ENCODE assay signal across 20 cellular contexts in genomic region chr1:203055166-203055799, GRCh38. TPM values are rescaled to one million over a fixed set of nuclear protein-coding genes. Genes with fewer than 3 reads are reported as not detected.
DNase-seq lines count a peak whose midpoint lies in the region; ATAC-seq and TF ChIP-seq lines count a peak whose summit lies in the region.
"Had no signal": no experiment of that assay in that cellular context is flagged by ENCODE, and none has a peak within 500 bp of the region (broad histone marks: within the 10 kb centered on the region; RNA-seq: fewer than 3 reads in every experiment).

No MANE protein-coding gene starts in this region.

- H3K4me1 Mint-ChIP-seq in nephron progenitor cell: peaks cover 64% of the 10 kb centered on the region

- H3K27me3 Mint-ChIP-seq in nephron progenitor cell (ENCODE audit: low read depth, poor library complexity): no peaks in the 10 kb centered on the region
- H3K27me3 Mint-ChIP-seq: activated naive CD8-positive, alpha-beta T cell treated with anti-CD3 and anti-CD28 coated beads, Interleukin-2, amount 10 ng/mL, durations not matched to agents 7 days and 5 days had no signal

- H3K27me3 ChIP-seq in HUES64 (ENCODE audit: insufficient read depth, low read length): no peaks in the 10 kb centered on the region

- WGBS in HUES64: 77% methylated on average over 24 of the region's 24 CpGs

- H3K9me3 Mint-ChIP-seq in nephron progenitor cell: no peaks in the 10 kb centered on the region
- H3K9me3 Mint-ChIP-seq: activated naive CD8-positive, alpha-beta T cell treated with anti-CD3 and anti-CD28 coated beads, Interleukin-2, amount 10 ng/mL, durations not matched to agents 7 days and 5 days; brain; dendritic cell treated with granulocyte-macrophage colony-stimulating factor and Interleukin-4, amounts not matched to agents 40 ng/mL and 50 ng/mL, for 4 days; natural killer cell treated with Interleukin-12 subunit alpha and Interleukin-12 subunit beta and Interleukin-15 and Interleukin-18, amount 100 ng/mL, for 72 hours; T-helper 1 cell treated with Interleukin-12 subunit alpha and Interleukin-12 subunit beta and Interleukin-4 antibody, amounts not matched to agents 30 μg/mL and 1 μg/mL, for 36 hours had no signal

- H3K27ac ChIP-seq in HUES64 (ENCODE audit: low read depth, low read length): peak overlapping the region; percentile 32; the same call in 1 of the 2 replicates

- TF ChIP-seq CTCF in choroid plexus epithelial cell (conservative IDR thresholded peaks at IDR 0.05; ENCODE audit: low read depth, low read length) (peak; percentile 23), nephron progenitor cell (IDR thresholded peaks at IDR 0.05) (no peak)

- no peaks in the 10 kb centered on the region for H3K9me3 ChIP-seq in HUES64 (ENCODE audit: insufficient read depth, low read depth, low read length)

- in situ Hi-C loops in G401 (cut with HindIII; ENCODE audit: low sequenced_read_pairs): no loop called here

- no peak overlapping the region for H3K9ac ChIP-seq in HUES64 (ENCODE audit: low read depth, low read length)

- peak overlapping the region; percentile 75 for H3K27ac Mint-ChIP-seq in nephron progenitor cell
- H3K27ac Mint-ChIP-seq: activated naive CD8-positive, alpha-beta T cell treated with anti-CD3 and anti-CD28 coated beads, Interleukin-2, amount 10 ng/mL, durations not matched to agents 7 days and 5 days; dendritic cell treated with granulocyte-macrophage colony-stimulating factor and Interleukin-4, amounts not matched to agents 40 ng/mL and 50 ng/mL, for 4 days; natural killer cell treated with Interleukin-12 subunit alpha and Interleukin-12 subunit beta and Interleukin-15 and Interleukin-18, amount 100 ng/mL, for 72 hours; T-helper 1 cell treated with Interleukin-12 subunit alpha and Interleukin-12 subunit beta and Interleukin-4 antibody, amounts not matched to agents 30 μg/mL and 1 μg/mL, for 36 hours had no signal

- H3K36me3 Mint-ChIP-seq in nephron progenitor cell (ENCODE audit: low read depth): peaks cover 54% of the 10 kb centered on the region
- H3K36me3 Mint-ChIP-seq: natural killer cell treated with Interleukin-12 subunit alpha and Interleukin-12 subunit beta and Interleukin-15 and Interleukin-18, amount 100 ng/mL, for 72 hours had no signal

- H3K4me1 ChIP-seq in HUES64 (ENCODE audit: insufficient read depth, low read length): peaks cover 18% of the 10 kb centered on the region

- H3K4me3 Mint-ChIP-seq in nephron progenitor cell: no peak overlapping the region
- H3K4me3 Mint-ChIP-seq: activated naive CD8-positive, alpha-beta T cell treated with anti-CD3 and anti-CD28 coated beads, Interleukin-2, amount 10 ng/mL, durations not matched to agents 7 days and 5 days; brain; dendritic cell treated with granulocyte-macrophage colony-stimulating factor and Interleukin-4, amounts not matched to agents 40 ng/mL and 50 ng/mL, for 4 days; natural killer cell treated with Interleukin-12 subunit alpha and Interleukin-12 subunit beta and Interleukin-15 and Interleukin-18, amount 100 ng/mL, for 72 hours; T-helper 1 cell treated with Interleukin-12 subunit alpha and Interleukin-12 subunit beta and Interleukin-4 antibody, amounts not matched to agents 30 μg/mL and 1 μg/mL, for 36 hours had no signal

- no peak for ATAC-seq in GM21825 (IDR thresholded peaks at IDR 0.05; ENCODE audit: unreplicated experiment)
- ATAC-seq: natural killer cell treated with Interleukin-12 subunit alpha and Interleukin-12 subunit beta and Interleukin-15 and Interleukin-18, amount 100 ng/mL, for 72 hours; Right ventricle myocardium inferior; stimulated activated naive CD8-positive, alpha-beta T cell treated with anti-CD3 and anti-CD28 coated beads, Interleukin-15, Interleukin-2, amounts not matched to agents 100 U/mL and 50 U/mL, for 24 hours had no signal

- H3K4me3 ChIP-seq in HUES64 (ENCODE audit: low read length) (no peak overlapping the region), choroid plexus epithelial cell (ENCODE audit: low read depth, low read length) (no peak overlapping the region)

- H3K36me3 ChIP-seq in HUES64 (ENCODE audit: insufficient read depth, low read length): peaks cover 20% of the 10 kb centered on the region; the same call in 1 of the 2 replicates

- DNase-seq in ELF-1 (ENCODE audit: low read depth, low spot score) (peak; percentile 70), choroid plexus epithelial cell (ENCODE audit: low read depth) (no peak), nephron progenitor cell (no peak), GOT3 (lab: John Stamatoyannopoulos, UW) (no peak), G401 (ENCODE audit: low spot score) (no peak), NCI-H2227 (lab: John Stamatoyannopoulos, UW; ENCODE audit: unreplicated experiment) (no peak)
- DNase-seq: activated CD8-positive, alpha-beta memory T cell treated with anti-CD3 and anti-CD28 coated beads for 24 hours; activated naive CD8-positive, alpha-beta T cell treated with anti-CD3 and anti-CD28 coated beads, Interleukin-2, amount 10 ng/mL, durations not matched to agents 7 days and 5 days; DMS79 treated with DMSO at 0.1 percent for 48 hours; Karpas-422; NCI-H1417 treated with DMSO at 0.1 percent for 48 hours; stimulated activated CD4-positive, alpha-beta T cell treated with anti-CD3 and anti-CD28 coated beads, Interleukin-15, amount 100 ng/mL, for 24 hours; stimulated activated naive CD8-positive, alpha-beta T cell treated with anti-CD3 and anti-CD28 coated beads, Interleukin-15, Interleukin-2, amounts not matched to agents 100 U/mL and 50 U/mL, for 24 hours had no signal

RNA-seq across cellular contexts. Expression of gene PPFIA4, which starts 29.0 kb away (rescaled TPM):
- polyA plus RNA-seq in HUES64 (2013, experiment 1 of 2): 2.9 TPM
- polyA plus RNA-seq in HUES64 (2013, experiment 2 of 2): 6.5 TPM
- total RNA-seq in G401 (2014; rRNA removed; shearing (Covaris generic)): 2.1 and 3.4 TPM in 2 replicates

RNA-seq across cellular contexts. Expression of gene MYOG, which starts 30.5 kb away (rescaled TPM):
- polyA plus RNA-seq in HUES64 (2013, experiment 1 of 2): not detected
- polyA plus RNA-seq in HUES64 (2013, experiment 2 of 2): not detected
- not detected in 2 replicates for total RNA-seq in G401 (2014; rRNA removed; shearing (Covaris generic))
- total RNA-seq: activated naive CD8-positive, alpha-beta T cell treated with anti-CD3 and anti-CD28 coated beads, Interleukin-2, amount 10 ng/mL, durations not matched to agents 7 days and 5 days; natural killer cell treated with Interleukin-12 subunit alpha and Interleukin-12 subunit beta and Interleukin-15 and Interleukin-18, amount 100 ng/mL, for 72 hours; Right ventricle myocardium inferior had no signal

RNA-seq across cellular contexts. Expression of gene TMEM183A, which starts 48.1 kb away (rescaled TPM):
- 89.6 TPM for polyA plus RNA-seq in HUES64 (2013, experiment 1 of 2)
- polyA plus RNA-seq in HUES64 (2013, experiment 2 of 2): 84.4 TPM
- 177 and 200 TPM in 2 replicates for total RNA-seq in G401 (2014; rRNA removed; shearing (Covaris generic))
